In genomic region chr16:46638947-46639925, GRCh38 we compare ENCODE assay signal across 18 cellular contexts. TPM values are rescaled to one million over a fixed set of nuclear protein-coding genes. Genes with fewer than 3 reads are reported as not detected.
DNase-seq lines count a peak whose midpoint lies in the region; ATAC-seq and TF ChIP-seq lines count a peak whose summit lies in the region.
"Had no signal": no experiment of that assay in that cellular context is flagged by ENCODE, and none has a peak within 500 bp of the region (broad histone marks: within the 10 kb centered on the region; RNA-seq: fewer than 3 reads in every experiment).

No MANE protein-coding gene starts in this region.

- in situ Hi-C loops in GM13977 (cut with MboI; ENCODE audit: low pct_unique_long_range_greater_than_20kb, low sequenced_read_pairs, unreplicated experiment), result no loop called here

- TF ChIP-seq CTCF in choroid plexus epithelial cell (conservative IDR thresholded peaks at IDR 0.05; ENCODE audit: low read depth, low read length) (no peak), GM13977 (IDR thresholded peaks at IDR 0.05; ENCODE audit: extremely low read depth, insufficient read depth, missing control alignments) (no peak)

- ATAC-seq in GM18868 (IDR thresholded peaks at IDR 0.05; ENCODE audit: unreplicated experiment) (no peak), HG02938 (IDR thresholded peaks at IDR 0.05; ENCODE audit: unreplicated experiment) (no peak)
- ATAC-seq: sciatic nerve had no signal

- DNase-seq in DMS79 (lab: John Stamatoyannopoulos, UW), result peak; percentile 16
- DNase-seq in LHCN-M2 (ENCODE audit: low read depth), result peak; percentile 65
- DNase-seq in choroid plexus epithelial cell (ENCODE audit: low read depth), result peak; percentile 56
- DNase-seq in iris pigment epithelial cell (ENCODE audit: low read depth), result peak; percentile 65
- no peak for DNase-seq in GM13977 (ENCODE audit: low spot score)
- no peak for DNase-seq in HuH-7 (ENCODE audit: low spot score)
- DNase-seq: activated CD4-positive, alpha-beta T cell treated with anti-CD3 and anti-CD28 coated beads for 4 hours; activated gamma-delta T cell treated with Interleukin-2 at 50 U/mL for 16 hours; aorta; dermis blood vessel endothelial cell; midbrain; NCI-H748 treated with DMSO at 0.1 percent for 48 hours; occipital lobe; stimulated activated CD4-positive, alpha-beta T cell treated with anti-CD3 and anti-CD28 coated beads, Interleukin-2, amount 100 ng/mL, for 48 hours had no signal

- H3K4me3 ChIP-seq in choroid plexus epithelial cell (ENCODE audit: low read depth, low read length), result no peak overlapping the region
- H3K4me3 ChIP-seq: suprapubic skin had no signal

RNA-seq across cellular contexts. Expression of gene SHCBP1, which starts 18.1 kb away (rescaled TPM):
- total RNA-seq in LHCN-M2 (2014; rRNA removed), result 59.4 and 67.0 TPM in 2 replicates
- 29.7 TPM for polyA plus RNA-seq in LHCN-M2 (2012)

RNA-seq across cellular contexts. Expression of gene VPS35, which starts 49.7 kb away (rescaled TPM):
- 158 and 170 TPM in 2 replicates for total RNA-seq in LHCN-M2 (2014; rRNA removed)
- 52.7 TPM for polyA plus RNA-seq in LHCN-M2 (2012)

RNA-seq across cellular contexts. Expression of gene ORC6, which starts 50.2 kb away (rescaled TPM):
- total RNA-seq in LHCN-M2 (2014; rRNA removed), result 41.4 and 42.4 TPM in 2 replicates
- polyA plus RNA-seq in LHCN-M2 (2012), result 13.9 TPM

Comparison
In these comparisons a context has a peak if more than half of its experiments do, and no peak if none do; other contexts are left out.
1. DNase-seq: peak in DMS79 (single experiment), LHCN-M2 (single experiment), choroid plexus epithelial cell (single experiment) and iris pigment epithelial cell (single experiment); none in GM13977 (single experiment) and HuH-7 (single experiment).